Comparison of ENCODE assay signal across 18 cellular contexts in genomic region chr15:34620814-34621213, GRCh38. TPM values are rescaled to one million over a fixed set of nuclear protein-coding genes. Genes with fewer than 3 reads are reported as not detected.
DNase-seq lines count a peak whose midpoint lies in the region; ATAC-seq, FAIRE-seq and TF ChIP-seq lines count a peak whose summit lies in the region.
"Had no signal": no experiment of that assay in that cellular context is flagged by ENCODE, and none has a peak within 500 bp of the region (broad histone marks: within the 10 kb centered on the region; RNA-seq: fewer than 3 reads in every experiment).

No MANE protein-coding gene starts in this region.

- FAIRE-seq in TTC549 (lab: Jason Lieb, UNC) = peak; percentile 77
- FAIRE-seq: GM19239, H1 had no signal

- peak; percentile 17 for DNase-seq in A172 (ENCODE audit: low spot score)
- DNase-seq in H4 (ENCODE audit: low spot score) = peak; percentile 6
- peak; percentile 75 to 85 for DNase-seq in lung microvascular endothelial cell (ENCODE audit: low read depth in 2 of 2)
- DNase-seq in suprapubic skin (ENCODE audit: low spot score in 2 of 2) = no peak
- DNase-seq in SKM-1 (lab: John Stamatoyannopoulos, UW; ENCODE audit: unreplicated experiment) = no peak
- no peak for DNase-seq in sciatic nerve (ENCODE audit: low spot score)
- DNase-seq: DND-41, HFFc6, Kasumi-1, NCI-H187 treated with DMSO at 0.1 percent for 48 hours, NCI-H2171, NCI-H446 had no signal

- TF ChIP-seq EP300 in suprapubic skin (IDR thresholded peaks at IDR 0.05) = no peak

- H3K27ac ChIP-seq in suprapubic skin = no peak overlapping the region
- H3K27ac ChIP-seq: C4-2B, SJCRH30 had no signal

- 19% methylated on average over 2 of the region's 2 CpGs for WGBS in suprapubic skin

- peaks cover 5% of the 10 kb centered on the region for H3K4me1 ChIP-seq in suprapubic skin

- H3K36me3 ChIP-seq in suprapubic skin = no peaks in the 10 kb centered on the region
- H3K36me3 ChIP-seq: SJCRH30 had no signal

- no peak for TF ChIP-seq POLR2A in suprapubic skin (IDR thresholded peaks at IDR 0.05)

- H3K4me3 ChIP-seq in suprapubic skin = no peak overlapping the region
- H3K4me3 ChIP-seq: SJCRH30 had no signal

- ATAC-seq in sciatic nerve (no peak), GM18519 (IDR thresholded peaks at IDR 0.05; ENCODE audit: low FRiP score, unreplicated experiment) (no peak)

- H3K9me3 ChIP-seq in suprapubic skin = no peaks in the 10 kb centered on the region
- H3K9me3 ChIP-seq: SJCRH30 had no signal

- H3K27me3 ChIP-seq in suprapubic skin = peaks cover 3% of the 10 kb centered on the region
- H3K27me3 ChIP-seq: SJCRH30 had no signal

- TF ChIP-seq CTCF in suprapubic skin (IDR thresholded peaks at IDR 0.05) = no peak

- intact Hi-C loops in sciatic nerve (cut with DNase I) = loop anchor here (10.0 kb wide), 1 partner anchor 304 kb away; no protein-coding TSS in a partner anchor

RNA-seq across cellular contexts. Expression of gene GOLGA8B, which starts 37.4 kb away (rescaled TPM):
- total RNA-seq in A172 (2014; rRNA removed; shearing (Covaris generic)) = 13.6 and 18.7 TPM in 2 replicates
- 8.3 and 11.1 TPM in 2 replicates for total RNA-seq in H4 (2014; rRNA removed; shearing (Covaris generic))
- total RNA-seq in lung microvascular endothelial cell (4.1 and 4.8 TPM in 2 replicates), suprapubic skin (100 to 1,000 TPM in 1 of 4 donors, 10 to 100 TPM in 3; 83.2 to 336 (median 98.0) TPM), sciatic nerve (112 TPM)

Comparison
In these comparisons a context has a peak if more than half of its experiments do, and no peak if none do; other contexts are left out.
1. DNase-seq: peak in A172 (single experiment), H4 (single experiment) and lung microvascular endothelial cell (2 of 2); none in suprapubic skin (0 of 2), SKM-1 (single experiment) and sciatic nerve (single experiment).